In the genomic region with DNA sequence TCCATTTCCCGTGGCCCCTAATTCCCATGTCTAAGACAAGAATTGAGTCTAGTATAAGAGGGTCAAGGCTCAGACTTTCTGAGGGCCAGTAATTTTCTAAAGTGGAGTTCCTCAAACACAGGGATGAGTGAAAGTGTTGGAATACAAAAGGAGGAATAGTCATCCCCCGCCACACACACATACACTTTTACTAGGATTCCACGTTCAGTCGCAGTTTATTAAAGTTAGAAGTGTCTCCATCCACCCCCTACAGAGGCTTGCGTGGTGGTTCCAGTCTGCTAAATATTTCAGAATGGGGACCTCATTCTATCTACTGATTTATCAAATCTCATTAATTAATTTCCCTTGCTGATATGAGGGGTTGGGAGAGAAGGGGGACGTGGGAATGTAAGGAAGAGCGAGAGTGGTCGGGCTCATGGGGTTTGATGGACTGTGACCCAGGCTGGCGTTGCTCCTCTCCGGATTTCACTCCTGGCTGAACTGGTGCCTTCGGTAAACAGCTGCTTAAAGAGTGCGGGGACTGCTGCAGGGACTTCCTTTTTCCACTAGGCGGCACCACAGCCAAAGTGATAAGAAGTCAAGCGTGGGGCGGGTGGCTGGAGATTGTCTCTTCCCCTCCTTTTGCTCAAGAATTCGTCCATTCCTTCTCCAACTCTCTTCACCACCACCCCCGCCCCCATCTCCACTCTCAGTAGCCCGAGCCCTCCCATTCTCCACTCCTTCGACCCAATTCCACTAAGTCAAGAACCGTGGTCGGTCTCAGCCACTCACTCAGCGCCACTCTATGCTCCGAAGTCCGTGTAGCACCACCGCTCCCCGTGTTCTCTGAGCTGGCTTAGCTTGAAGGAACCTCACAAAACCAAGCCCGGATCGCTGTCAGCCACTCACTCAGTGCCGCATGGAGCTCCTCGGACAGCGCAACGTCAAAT, we compare ENCODE assay signal across 8 cellular contexts. TPM values are rescaled to one million over a fixed set of nuclear protein-coding genes. Genes with fewer than 3 reads are reported as not detected.
DNase-seq lines count a peak whose midpoint lies in the region; ATAC-seq and TF ChIP-seq lines count a peak whose summit lies in the region.

No MANE protein-coding gene starts in this region.

- peak; percentile 84 for DNase-seq in A172 (ENCODE audit: low spot score)
- DNase-seq in HS-27A (ENCODE audit: low read depth): peak; percentile 78
- peak; percentile 70 to 81 for DNase-seq in NOMO-1 (lab: John Stamatoyannopoulos, UW; ENCODE audit: unreplicated experiment in 2 of 2)
- peak; percentile 91 for DNase-seq in activated CD8-positive, alpha-beta memory T cell treated with anti-CD3 and anti-CD28 coated beads for 24 hours
- peak; percentile 95 for DNase-seq in endodermal cell
- peak; percentile 52 for DNase-seq in stimulated activated CD8-positive, alpha-beta memory T cell treated with anti-CD3 and anti-CD28 coated beads, Interleukin-12 subunit alpha, Interleukin-12 subunit beta, amount 100 ng/mL, for 24 hours (ENCODE audit: extremely low read depth)

- no peak overlapping the region for H3K27ac Mint-ChIP-seq in endodermal cell

- H3K9me3 ChIP-seq in endodermal cell (ENCODE audit: control insufficient read depth, low read length): no peaks in the 10 kb centered on the region
- H3K9me3 ChIP-seq in mesodermal cell (ENCODE audit: control insufficient read depth, low read length): no peaks in the 10 kb centered on the region

- no peaks in the 10 kb centered on the region for H3K36me3 Mint-ChIP-seq in endodermal cell (ENCODE audit: low read depth)

- no peaks in the 10 kb centered on the region for H3K4me1 ChIP-seq in endodermal cell (ENCODE audit: control insufficient read depth, insufficient read depth, low read length)
- peaks cover 5% of the 10 kb centered on the region for H3K4me1 ChIP-seq in mesodermal cell (ENCODE audit: control insufficient read depth, insufficient read depth, low read length, poor library complexity, severe bottlenecking)

- peaks cover 88% of the 10 kb centered on the region for H3K27me3 ChIP-seq in endodermal cell (ENCODE audit: control insufficient read depth, insufficient read depth, low read length, poor library complexity, severe bottlenecking)

- peak overlapping the region; percentile 57 for H3K4me3 Mint-ChIP-seq in endodermal cell

- H3K4me3 ChIP-seq in endodermal cell (ENCODE audit: low read length) (peak overlapping the region; percentile 82), mesodermal cell (ENCODE audit: extremely low read depth, insufficient read depth, low read length, poor library complexity, severe bottlenecking) (peak overlapping the region; percentile 22)

- peak; percentile 69 for ATAC-seq in GM18511 (IDR thresholded peaks at IDR 0.05; ENCODE audit: unreplicated experiment)

- TF ChIP-seq CTCF in endodermal cell (conservative IDR thresholded peaks at IDR 0.05): peak; percentile 94

- WGBS in endodermal cell (ENCODE audit: insufficient coverage in 1 of 2, insufficient read length in 1 of 2), 2 experiments: 13 to 17% methylated on average over 19 to 32 of the region's 32 CpGs
- 4 to 8% methylated on average over 18 to 29 of the region's 32 CpGs for WGBS in mesodermal cell (ENCODE audit: insufficient coverage in 2 of 2), 2 experiments

- H3K27ac ChIP-seq in endodermal cell (ENCODE audit: low read depth, low read length) (no peak overlapping the region), mesodermal cell (ENCODE audit: low read depth, low read length, severe bottlenecking) (no peak overlapping the region)

- H3K4me1 Mint-ChIP-seq in endodermal cell: peaks cover 26% of the 10 kb centered on the region

- H3K36me3 ChIP-seq in endodermal cell (ENCODE audit: control insufficient read depth, insufficient read depth, low read length) (no peaks in the 10 kb centered on the region), mesodermal cell (ENCODE audit: control insufficient read depth, insufficient read depth, low read length) (no peaks in the 10 kb centered on the region)

- H3K27me3 Mint-ChIP-seq in endodermal cell (ENCODE audit: insufficient read depth): peaks cover 92% of the 10 kb centered on the region

- no peaks in the 10 kb centered on the region for H3K9me3 Mint-ChIP-seq in endodermal cell

- H3K9ac ChIP-seq in endodermal cell (ENCODE audit: extremely low read depth, low read length, poor library complexity, severe bottlenecking): no peak overlapping the region

RNA-seq across cellular contexts. Expression of a gene that starts 9.9 kb away (rescaled TPM):
- not detected in 2 replicates for total RNA-seq in A172 (2014; rRNA removed; shearing (Covaris generic))
- not detected for total RNA-seq in endodermal cell
- not detected for polyA plus RNA-seq in endodermal cell (2013, experiment 1 of 2)
- not detected for polyA plus RNA-seq in endodermal cell (2013, experiment 2 of 2)
- not detected for polyA plus RNA-seq in mesodermal cell (2013, experiment 1 of 2)
- not detected for polyA plus RNA-seq in mesodermal cell (2013, experiment 2 of 2)

RNA-seq across cellular contexts. Expression of a gene that starts 27.4 kb away (rescaled TPM):
- total RNA-seq in A172 (2014; rRNA removed; shearing (Covaris generic)): not detected in 2 replicates
- under 1 TPM in 1 of 2 donors, not detected in 1; 0.15 TPM for total RNA-seq in endodermal cell
- not detected for polyA plus RNA-seq in endodermal cell (2013, experiment 1 of 2)
- not detected for polyA plus RNA-seq in endodermal cell (2013, experiment 2 of 2)
- not detected for polyA plus RNA-seq in mesodermal cell (2013, experiment 1 of 2)
- 0.15 TPM for polyA plus RNA-seq in mesodermal cell (2013, experiment 2 of 2)

RNA-seq across cellular contexts. Expression of a gene that starts 33.0 kb away (rescaled TPM):
- total RNA-seq in A172 (2014; rRNA removed; shearing (Covaris generic)): not detected in 2 replicates
- total RNA-seq in endodermal cell: not detected
- polyA plus RNA-seq in endodermal cell (2013, experiment 1 of 2): not detected
- polyA plus RNA-seq in endodermal cell (2013, experiment 2 of 2): not detected
- polyA plus RNA-seq in mesodermal cell (2013, experiment 1 of 2): not detected
- not detected for polyA plus RNA-seq in mesodermal cell (2013, experiment 2 of 2)

RNA-seq across cellular contexts. Expression of a gene that starts 36.0 kb away (rescaled TPM):
- total RNA-seq in A172 (2014; rRNA removed; shearing (Covaris generic)): 33.8 and 38.3 TPM in 2 replicates
- total RNA-seq in endodermal cell: 10 to 100 TPM; 32.4 to 35.2 TPM
- 52.7 TPM for polyA plus RNA-seq in endodermal cell (2013, experiment 1 of 2)
- 47.4 TPM for polyA plus RNA-seq in endodermal cell (2013, experiment 2 of 2)
- polyA plus RNA-seq in mesodermal cell (2013, experiment 1 of 2): 44.3 TPM
- polyA plus RNA-seq in mesodermal cell (2013, experiment 2 of 2): 39.4 TPM

RNA-seq across cellular contexts. Expression of a gene that starts 41.9 kb away (rescaled TPM):
- 16.7 and 19.4 TPM in 2 replicates for total RNA-seq in A172 (2014; rRNA removed; shearing (Covaris generic))
- total RNA-seq in endodermal cell: 10 to 100 TPM; 23.0 to 27.2 TPM
- polyA plus RNA-seq in endodermal cell (2013, experiment 1 of 2): 45.5 TPM
- 40.4 TPM for polyA plus RNA-seq in endodermal cell (2013, experiment 2 of 2)
- 37.2 TPM for polyA plus RNA-seq in mesodermal cell (2013, experiment 1 of 2)
- polyA plus RNA-seq in mesodermal cell (2013, experiment 2 of 2): 29.6 TPM
